Comparison of ENCODE assay signal across 25 cellular contexts in the genomic region with DNA sequence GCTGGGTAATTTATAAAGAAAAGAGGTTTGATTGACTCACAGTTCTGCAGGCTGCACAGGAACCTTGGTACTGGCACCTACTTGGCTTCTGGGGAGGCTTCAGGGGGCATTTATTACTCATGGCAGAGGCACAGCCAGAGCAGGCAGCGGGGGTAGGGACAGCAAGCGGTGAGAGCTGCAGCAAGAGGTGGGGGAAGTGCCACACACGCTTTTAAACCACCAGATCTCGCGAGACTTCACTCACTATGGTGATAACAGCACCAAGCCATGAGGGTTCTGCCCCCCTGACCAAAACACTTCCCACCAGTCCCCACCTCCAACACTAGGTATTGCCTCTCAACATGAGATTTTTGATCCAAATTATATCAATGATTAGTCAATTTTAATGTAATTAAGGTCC. TPM values are rescaled to one million over a fixed set of nuclear protein-coding genes. Genes with fewer than 3 reads are reported as not detected.
DNase-seq lines count a peak whose midpoint lies in the region; ATAC-seq, FAIRE-seq and TF ChIP-seq lines count a peak whose summit lies in the region.
"Had no signal": no experiment of that assay in that cellular context is flagged by ENCODE, and none has a peak within 500 bp of the region (broad histone marks: within the 10 kb centered on the region; RNA-seq: fewer than 3 reads in every experiment).

No MANE protein-coding gene starts in this region.

- H3K4me2 ChIP-seq in K562 (ENCODE audit: insufficient read depth, low read length), result no peak overlapping the region
- H3K4me2 ChIP-seq: A549 had no signal

- H3K4me1 ChIP-seq in K562 (replicated peaks in 1 of 2; ENCODE audit: control insufficient read depth in 2 of 2, insufficient read depth in 2 of 2, low read length in 2 of 2) (peaks cover 0 to 6% of the 10 kb centered on the region in 2 experiments; a peak in 2 of 5 replicates), A673 (ENCODE audit: insufficient read depth, low read length, poor library complexity, severe bottlenecking) (no peaks in the 10 kb centered on the region)
- H3K4me1 ChIP-seq: A549 had no signal

- H3K27me3 Mint-ChIP-seq in nephron progenitor cell (ENCODE audit: low read depth, poor library complexity), result no peaks in the 10 kb centered on the region
- peaks cover 4% of the 10 kb centered on the region for H3K27me3 Mint-ChIP-seq in activated T-cell treated with anti-CD3 and anti-CD28 coated beads, Interleukin-2, amount 50 U/mL, for 24 hours
- H3K27me3 Mint-ChIP-seq: CD4-positive, CD25-positive, alpha-beta regulatory T cell had no signal

- H3K4me1 Mint-ChIP-seq in nephron progenitor cell, result peaks cover 16% of the 10 kb centered on the region
- peaks cover 5% of the 10 kb centered on the region for H3K4me1 Mint-ChIP-seq in activated T-cell treated with anti-CD3 and anti-CD28 coated beads, Interleukin-2, amount 50 U/mL, for 24 hours (ENCODE audit: low read depth)
- H3K4me1 Mint-ChIP-seq: CD4-positive, CD25-positive, alpha-beta regulatory T cell; CD8-positive, alpha-beta memory T cell had no signal

- peaks cover 46% of the 10 kb centered on the region for H3K9me3 Mint-ChIP-seq in nephron progenitor cell
- H3K9me3 Mint-ChIP-seq in activated T-cell treated with anti-CD3 and anti-CD28 coated beads, Interleukin-2, amount 50 U/mL, for 24 hours, result peaks cover 6% of the 10 kb centered on the region

- ATAC-seq in K562 (peak; percentile 78), HG03565 (IDR thresholded peaks at IDR 0.05; ENCODE audit: unreplicated experiment) (no peak)
- ATAC-seq: A549 had no signal

- H3K79me2 ChIP-seq in K562 (ENCODE audit: control insufficient read depth, insufficient read depth, low read length), result no peaks in the 10 kb centered on the region

- H3K27ac Mint-ChIP-seq in nephron progenitor cell, result peak overlapping the region; percentile 57
- no peak overlapping the region for H3K27ac Mint-ChIP-seq in activated T-cell treated with anti-CD3 and anti-CD28 coated beads, Interleukin-2, amount 50 U/mL, for 24 hours
- H3K27ac Mint-ChIP-seq: CD4-positive, CD25-positive, alpha-beta regulatory T cell; CD8-positive, alpha-beta memory T cell had no signal

- intact Hi-C loops in K562 (cut with micrococcal nuclease) (no loop called here), A673 (cut with micrococcal nuclease; ENCODE audit: unreplicated experiment) (no loop called here)

- no peak for TF ChIP-seq EP300 in K562 (IDR thresholded peaks at IDR 0.05; ENCODE audit: low read length)

- H3K9me1 ChIP-seq in K562 (ENCODE audit: control insufficient read depth, insufficient read depth, low read length), result no peaks in the 10 kb centered on the region

- H3K9me3 ChIP-seq in K562 (replicated peaks; ENCODE audit: control insufficient read depth, insufficient read depth, low read depth, low read length) (no peaks in the 10 kb centered on the region), A673 (ENCODE audit: low read depth, low read length, poor library complexity, severe bottlenecking) (peaks cover 4% of the 10 kb centered on the region)

- BruUV-seq in K562 (replicated peaks; lab: Mats Ljungman, UMichigan) (no TSS peak), A673 (replicated peaks; lab: Mats Ljungman, UMichigan) (no TSS peak)

- no peak overlapping the region for H2AFZ ChIP-seq in K562 (ENCODE audit: low read depth, low read length)

- H4K20me1 ChIP-seq in K562 (replicated peaks; ENCODE audit: control insufficient read depth, insufficient read depth, low read length), result no peaks in the 10 kb centered on the region

- DNase-seq in HT1080 (ENCODE audit: low read depth) (peak; percentile 11), K562 (ENCODE audit: extremely low read depth in 1 of 4, low spot score in 3 of 4) (peak in 1 of 4 experiments; percentile 32), nephron progenitor cell (no peak), A673 (ENCODE audit: low spot score) (no peak), NCI-H2107 treated with DMSO at 0.1 percent for 48 hours (lab: John Stamatoyannopoulos, UW; ENCODE audit: unreplicated experiment) (no peak)
- DNase-seq in activated T-cell treated with anti-CD3 and anti-CD28 coated beads, Interleukin-2, amount 50 U/mL, for 24 hours, result no peak
- DNase-seq: 8988T; Calu3; CD4-positive, CD25-positive, alpha-beta regulatory T cell; CD8-positive, alpha-beta memory T cell; COR-L47; DMS53; DMS79 treated with DMSO at 0.1 percent for 48 hours; GF-D8; GOT3; H7; HCEC 1CT had no signal

- in situ Hi-C loops in K562 (cut with MboI), result no loop called here

- no peak for FAIRE-seq in K562 (lab: Jason Lieb, UNC)
- FAIRE-seq: A549, GM12891, GM18507 had no signal

- H3K27ac ChIP-seq in K562 (ENCODE audit: extremely low read depth, low read depth, low read length) (no peak overlapping the region), A673 (ENCODE audit: low read depth, low read length, poor library complexity, severe bottlenecking) (no peak overlapping the region)
- H3K27ac ChIP-seq: A549, C4-2B had no signal

- H3K36me3 ChIP-seq in K562 (ENCODE audit: control insufficient read depth, insufficient read depth, low read length), result no peaks in the 10 kb centered on the region
- H3K36me3 ChIP-seq in A673 (ENCODE audit: insufficient read depth, low read length, poor library complexity, severe bottlenecking), result no peaks in the 10 kb centered on the region

- TF ChIP-seq CTCF in K562 (IDR thresholded peaks at IDR 0.05 in 2 of 3, conservative IDR thresholded peaks at IDR 0.05 in 1 of 3; ENCODE audit: insufficient read depth in 2 of 3, low read depth in 1 of 3, low read length in 3 of 3) (no peak), nephron progenitor cell (IDR thresholded peaks at IDR 0.05) (no peak), A673 (conservative IDR thresholded peaks at IDR 0.05; ENCODE audit: low read depth, low read length) (no peak)

- no peak for TF ChIP-seq POLR2A in K562 (conservative IDR thresholded peaks at IDR 0.05)

- 2% methylated on average over 5 of the region's 5 CpGs for WGBS in K562 (ENCODE audit: insufficient coverage, low coverage, missing lambda C conversion rate)

- TF ChIP-seq RAD21 in K562 (CRISPR knock-in tag; conservative IDR thresholded peaks at IDR 0.05 in 1 of 2, IDR thresholded peaks at IDR 0.05 in 1 of 2), result no peak

- H3K4me3 Mint-ChIP-seq in nephron progenitor cell, result no peak overlapping the region
- H3K4me3 Mint-ChIP-seq in activated T-cell treated with anti-CD3 and anti-CD28 coated beads, Interleukin-2, amount 50 U/mL, for 24 hours, result no peak overlapping the region
- H3K4me3 Mint-ChIP-seq: CD4-positive, CD25-positive, alpha-beta regulatory T cell; CD8-positive, alpha-beta memory T cell had no signal

- H3K9ac ChIP-seq in K562 (ENCODE audit: insufficient read depth in 1 of 2, low read depth in 2 of 2, low read length in 2 of 2), result no peak overlapping the region

- CTCF ChIA-PET in K562 (lab: Yijun Ruan, JAX; ENCODE audit: low intra/inter-chr PET ratio), result no interaction called here
- CTCF ChIA-PET in A673 (lab: Charles Lee), result no interaction called here

- peaks cover 4% of the 10 kb centered on the region for H3K36me3 Mint-ChIP-seq in nephron progenitor cell (ENCODE audit: low read depth)
- no peaks in the 10 kb centered on the region for H3K36me3 Mint-ChIP-seq in activated T-cell treated with anti-CD3 and anti-CD28 coated beads, Interleukin-2, amount 50 U/mL, for 24 hours (ENCODE audit: low read depth)
- H3K36me3 Mint-ChIP-seq: CD4-positive, CD25-positive, alpha-beta regulatory T cell; CD8-positive, alpha-beta memory T cell had no signal

- H3K27me3 ChIP-seq in K562 (ENCODE audit: control insufficient read depth in 2 of 2, insufficient read depth in 2 of 2, low read length in 2 of 2) (no peaks in the 10 kb centered on the region), A673 (replicated peaks; ENCODE audit: insufficient read depth, low read depth, low read length, poor library complexity) (no peaks in the 10 kb centered on the region)

- H3K4me3 ChIP-seq in K562, result no peak overlapping the region
- H3K4me3 ChIP-seq in A673 (ENCODE audit: low read depth, low read length, poor library complexity, severe bottlenecking), result no peak overlapping the region
- H3K4me3 ChIP-seq: A549 had no signal

- POLR2A ChIA-PET in K562 (lab: Yijun Ruan, JAX) (interaction anchor here (0.6 to 1.2 kb wide), 2 partner anchors 10 to 153 kb away, joined by 3 to 4 read pairs; no protein-coding TSS in a partner anchor), A673 (lab: Charles Lee; ENCODE audit: low non-redundant PET) (no interaction called here)

RNA-seq across cellular contexts. Expression of gene MAT1A, which starts 24.1 kb away (rescaled TPM):
- total RNA-seq in HT1080 (2014; rRNA removed; shearing (Covaris generic)), result 0.13 and 0.94 TPM in 2 replicates
- 0.36 and 0.43 TPM in 2 replicates for polyA plus RNA-seq in HT1080 (2015; cell fraction: cytosol; rRNA removed)
- 0.84 and 1.3 TPM in 2 replicates for polyA plus RNA-seq in HT1080 (2015; cell fraction: nucleus; rRNA removed)
- total RNA-seq in K562 (2011; cell fraction: chromatin; rRNA removed; ENCODE audit: low replicate concordance), result 0.44 TPM in 1 of 2 replicates, not detected in the other
- 0.13 TPM in 1 of 2 replicates, not detected in the other for total RNA-seq in K562 (2011; cell fraction: nucleolus; rRNA removed)
- not detected in 2 replicates for total RNA-seq in K562 (2011; cell fraction: nucleoplasm; rRNA removed)
- total RNA-seq in K562 (2014; rRNA removed) (0.05 and 0.12 TPM in 2 replicates), K562 (2014; rRNA removed; fragmentation: Illumina TruSeq; extraction: Trizol) (0.15 TPM in 1 of 2 replicates, not detected in the other), K562 (2015; rRNA removed; fragmentation: Illumina TruSeq; extraction: Trizol) (0.11 and 0.26 TPM in 2 replicates), K562 (2021) (0.24 and 0.42 TPM in 2 replicates), A673 (2021) (not detected in 2 replicates)
- polyA plus RNA-seq in K562 (2011; rRNA removed) (0.03 and 0.04 TPM in 2 replicates), K562 (2014; fragmentation: Illumina TruSeq; extraction: Trizol) (0.03 TPM in 1 of 2 replicates, not detected in the other), K562 (2014; fragmentation: Nextera tagmentation; extraction: Ambion mirVana) (not detected), K562 (2014; rRNA removed) (0.19 and 0.30 TPM in 2 replicates)
- polyA plus RNA-seq in K562 (2011; cell fraction: cytosol; rRNA removed), result 0.03 and 0.04 TPM in 2 replicates
- 0.09 TPM in 1 of 2 replicates, not detected in the other for polyA plus RNA-seq in K562 (2011; cell fraction: nucleus; rRNA removed)
- 0.46 and 0.47 TPM in 2 replicates for polyA plus RNA-seq in K562 (2012)
- not detected in 2 replicates for polyA minus RNA-seq in K562 (2011; rRNA and poly(A)+ RNA removed)
- polyA minus RNA-seq in K562 (2011; cell fraction: cytosol; rRNA and poly(A)+ RNA removed), result not detected in 2 replicates
- not detected in 2 replicates for polyA minus RNA-seq in K562 (2011; cell fraction: nucleus; rRNA and poly(A)+ RNA removed)
- total RNA-seq: Calu3; CD4-positive, CD25-positive, alpha-beta regulatory T cell; CD8-positive, alpha-beta memory T cell had no signal
- polyA plus RNA-seq: BJ; CD4-positive, CD25-positive, alpha-beta regulatory T cell; CD8-positive, alpha-beta memory T cell had no signal

RNA-seq across cellular contexts. Expression of gene DYDC1, which starts 43.0 kb away (rescaled TPM):
- total RNA-seq in HT1080 (2014; rRNA removed; shearing (Covaris generic)), result not detected in 2 replicates
- polyA plus RNA-seq in HT1080 (2015; cell fraction: cytosol; rRNA removed), result not detected in 2 replicates
- polyA plus RNA-seq in HT1080 (2015; cell fraction: nucleus; rRNA removed), result not detected in 2 replicates
- total RNA-seq in K562 (2011; cell fraction: chromatin; rRNA removed; ENCODE audit: low replicate concordance), result not detected in 2 replicates
- not detected in 2 replicates for total RNA-seq in K562 (2011; cell fraction: nucleolus; rRNA removed)
- total RNA-seq in K562 (2011; cell fraction: nucleoplasm; rRNA removed), result not detected in 2 replicates
- total RNA-seq in K562 (2014; rRNA removed), result not detected in 2 replicates
- total RNA-seq in K562 (2014; rRNA removed; fragmentation: Illumina TruSeq; extraction: Trizol), result not detected in 2 replicates
- not detected in 2 replicates for total RNA-seq in K562 (2015; rRNA removed; fragmentation: Illumina TruSeq; extraction: Trizol)
- not detected in 2 replicates for total RNA-seq in K562 (2021)
- not detected in 2 replicates for polyA plus RNA-seq in K562 (2011; rRNA removed)
- not detected in 2 replicates for polyA plus RNA-seq in K562 (2011; cell fraction: cytosol; rRNA removed)
- polyA plus RNA-seq in K562 (2011; cell fraction: nucleus; rRNA removed), result not detected in 2 replicates
- polyA plus RNA-seq in K562 (2012), result not detected in 2 replicates
- polyA plus RNA-seq in K562 (2014; fragmentation: Illumina TruSeq; extraction: Trizol), result not detected in 2 replicates
- not detected for polyA plus RNA-seq in K562 (2014; fragmentation: Nextera tagmentation; extraction: Ambion mirVana)
- not detected in 2 replicates for polyA plus RNA-seq in K562 (2014; rRNA removed)
- not detected in 2 replicates for polyA minus RNA-seq in K562 (2011; rRNA and poly(A)+ RNA removed)
- polyA minus RNA-seq in K562 (2011; cell fraction: cytosol; rRNA and poly(A)+ RNA removed), result not detected in 2 replicates
- not detected in 2 replicates for polyA minus RNA-seq in K562 (2011; cell fraction: nucleus; rRNA and poly(A)+ RNA removed)
- total RNA-seq in A673 (2021), result not detected in 2 replicates
- total RNA-seq: Calu3; CD4-positive, CD25-positive, alpha-beta regulatory T cell; CD8-positive, alpha-beta memory T cell; Daoy; G401; H7 had no signal
- polyA plus RNA-seq: A549; BJ; CD4-positive, CD25-positive, alpha-beta regulatory T cell; CD8-positive, alpha-beta memory T cell had no signal

RNA-seq across cellular contexts. Expression of gene DYDC2, which starts 43.1 kb away (rescaled TPM):
- total RNA-seq in HT1080 (2014; rRNA removed; shearing (Covaris generic)), result 0.20 and 0.53 TPM in 2 replicates
- 0.67 and 0.98 TPM in 2 replicates for polyA plus RNA-seq in HT1080 (2015; cell fraction: cytosol; rRNA removed)
- polyA plus RNA-seq in HT1080 (2015; cell fraction: nucleus; rRNA removed), result 0.29 TPM in 1 of 2 replicates, not detected in the other
- total RNA-seq in K562 (2011; cell fraction: chromatin; rRNA removed; ENCODE audit: low replicate concordance), result not detected in 2 replicates
- total RNA-seq in K562 (2011; cell fraction: nucleolus; rRNA removed), result not detected in 2 replicates
- total RNA-seq in K562 (2011; cell fraction: nucleoplasm; rRNA removed), result not detected in 2 replicates
- total RNA-seq in K562 (2014; rRNA removed), result 0.12 TPM in 1 of 2 replicates, not detected in the other
- 0.11 TPM in 1 of 2 replicates, not detected in the other for total RNA-seq in K562 (2014; rRNA removed; fragmentation: Illumina TruSeq; extraction: Trizol)
- 0.11 TPM in 1 of 2 replicates, not detected in the other for total RNA-seq in K562 (2015; rRNA removed; fragmentation: Illumina TruSeq; extraction: Trizol)
- total RNA-seq in K562 (2021), result not detected in 2 replicates
- polyA plus RNA-seq in K562 (2011; rRNA removed), result not detected in 2 replicates
- not detected in 2 replicates for polyA plus RNA-seq in K562 (2011; cell fraction: cytosol; rRNA removed)
- polyA plus RNA-seq in K562 (2011; cell fraction: nucleus; rRNA removed), result not detected in 2 replicates
- polyA plus RNA-seq in K562 (2012), result 0.07 and 0.87 TPM in 2 replicates
- 0.06 TPM in 1 of 2 replicates, not detected in the other for polyA plus RNA-seq in K562 (2014; fragmentation: Illumina TruSeq; extraction: Trizol)
- polyA plus RNA-seq in K562 (2014; fragmentation: Nextera tagmentation; extraction: Ambion mirVana), result under 1 TPM in 1 of 2 experiments, not detected in 1; 0.18 TPM
- polyA plus RNA-seq in K562 (2014; rRNA removed), result 0.34 TPM in 1 of 2 replicates, not detected in the other
- not detected in 2 replicates for polyA minus RNA-seq in K562 (2011; rRNA and poly(A)+ RNA removed)
- polyA minus RNA-seq in K562 (2011; cell fraction: cytosol; rRNA and poly(A)+ RNA removed), result not detected in 2 replicates
- not detected in 2 replicates for polyA minus RNA-seq in K562 (2011; cell fraction: nucleus; rRNA and poly(A)+ RNA removed)
- not detected in 2 replicates for total RNA-seq in A673 (2021)
- total RNA-seq: Calu3; CD4-positive, CD25-positive, alpha-beta regulatory T cell; CD8-positive, alpha-beta memory T cell; Daoy; G401 had no signal
- polyA plus RNA-seq: BJ; CD4-positive, CD25-positive, alpha-beta regulatory T cell; CD8-positive, alpha-beta memory T cell had no signal
